ENCODE assay signal across 22 cellular contexts in genomic region chr13:46206138-46206537, GRCh38. TPM values are rescaled to one million over a fixed set of nuclear protein-coding genes. Genes with fewer than 3 reads are reported as not detected.
"Had no signal": no experiment of that assay in that cellular context is flagged by ENCODE, and none has a peak within 500 bp of the region (broad histone marks: within the 10 kb centered on the region; RNA-seq: fewer than 3 reads in every experiment).

No MANE protein-coding gene starts in this region.

- H3K27me3 ChIP-seq: ascending aorta, esophagus muscularis mucosa, tibial nerve, vagina had no signal

- ATAC-seq: heart right ventricle, mucosa of descending colon, psoas muscle, right cardiac atrium had no signal

- H3K36me3 ChIP-seq: ascending aorta, esophagus muscularis mucosa, heart right ventricle, tibial nerve, vagina had no signal

- H3K36me3 Mint-ChIP-seq: immature natural killer cell, memory B cell, naive B cell had no signal

- H3K27ac ChIP-seq: ascending aorta, coronary artery, esophagus muscularis mucosa, heart right ventricle, psoas muscle, tibial nerve, vagina had no signal

- H3K4me3 Mint-ChIP-seq: activated naive CD4-positive, alpha-beta T cell treated with anti-CD3 and anti-CD28 coated beads for 36 hours; central memory CD8-positive, alpha-beta T cell; immature natural killer cell; memory B cell; naive B cell had no signal

- DNase-seq: activated CD4-positive, alpha-beta T cell treated with anti-CD3 and anti-CD28 coated beads, Interleukin-2, amount 50 U/mL, for 48 hours; activated naive CD4-positive, alpha-beta T cell treated with anti-CD3 and anti-CD28 coated beads for 36 hours; heart right ventricle; immature natural killer cell; kidney glomerular epithelial cell; mucosa of descending colon; naive B cell; psoas muscle; right cardiac atrium; stimulated activated CD4-positive, alpha-beta T cell treated with anti-CD3 and anti-CD28 coated beads, Interleukin-2, amount 100 ng/mL, for 24 hours; stimulated activated naive CD8-positive, alpha-beta T cell treated with anti-CD3 and anti-CD28 coated beads, Interleukin-15, Interleukin-2, amounts not matched to agents 100 U/mL and 50 U/mL, for 24 hours; substantia nigra; T-helper 2 cell had no signal

- H3K4me1 ChIP-seq: psoas muscle, vagina had no signal

- H3K27me3 Mint-ChIP-seq: central memory CD8-positive, alpha-beta T cell; naive B cell had no signal

- H3K4me3 ChIP-seq: ascending aorta, coronary artery, esophagus muscularis mucosa, heart right ventricle, mucosa of descending colon, psoas muscle, tibial nerve, vagina had no signal

- H3K27ac Mint-ChIP-seq: activated naive CD4-positive, alpha-beta T cell treated with anti-CD3 and anti-CD28 coated beads for 36 hours; memory B cell; naive B cell had no signal

- H3K9me3 Mint-ChIP-seq: activated naive CD4-positive, alpha-beta T cell treated with anti-CD3 and anti-CD28 coated beads for 36 hours; central memory CD8-positive, alpha-beta T cell; immature natural killer cell; memory B cell; naive B cell had no signal

- H3K9me3 ChIP-seq: ascending aorta, esophagus muscularis mucosa, heart right ventricle, mucosa of descending colon, psoas muscle, tibial nerve, vagina had no signal

RNA-seq across cellular contexts. Expression of gene LRRC63, which starts 5.6 kb away (rescaled TPM):
- total RNA-seq: ascending aorta, mucosa of descending colon, osteocyte, psoas muscle, right cardiac atrium, skeletal muscle tissue had no signal
- polyA plus RNA-seq: right cardiac atrium had no signal

RNA-seq across cellular contexts. Expression of gene LCP1, which starts 24.2 kb away (rescaled TPM):
- total RNA-seq: osteocyte had no signal
